12 cellular contexts compared by ENCODE assay signal in the genomic region with DNA sequence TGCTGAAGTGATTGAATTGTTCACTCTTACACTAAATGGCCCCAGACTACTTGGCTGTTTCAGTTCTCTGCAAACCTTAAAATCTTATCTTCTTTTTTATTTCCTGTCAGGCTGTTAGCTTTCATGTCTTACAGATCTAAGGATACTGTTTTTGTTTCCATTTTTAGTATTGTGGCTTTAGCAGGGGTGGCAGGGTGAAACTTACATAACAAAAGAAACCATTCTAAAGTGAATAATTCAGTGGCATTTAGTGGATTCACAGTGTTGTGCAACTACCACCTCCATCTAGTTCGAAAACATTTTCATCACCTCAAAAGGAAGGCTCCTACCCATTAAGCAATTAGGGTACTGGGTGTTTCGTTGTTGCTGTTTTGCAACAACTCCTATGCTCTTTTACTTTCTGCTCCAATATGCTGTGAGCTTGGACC. TPM values are rescaled to one million over a fixed set of nuclear protein-coding genes. Genes with fewer than 3 reads are reported as not detected.
DNase-seq lines count a peak whose midpoint lies in the region; ATAC-seq and TF ChIP-seq lines count a peak whose summit lies in the region.
"Had no signal": no experiment of that assay in that cellular context is flagged by ENCODE, and none has a peak within 500 bp of the region (broad histone marks: within the 10 kb centered on the region; RNA-seq: fewer than 3 reads in every experiment).

No MANE protein-coding gene starts in this region.

- DNase-seq in AG09309 (ENCODE audit: low read depth): peak; percentile 46
- peak; percentile 57 for DNase-seq in T-helper 2 cell treated with Interferon-gamma antibody and Interleukin-4, amounts not matched to agents 5 μg/mL and 100 μg/mL, for 36 hours (ENCODE audit: low spot score)
- DNase-seq in cardiac muscle cell (ENCODE audit: low read depth in 1 of 2, low spot score in 1 of 2): peak in 1 of 2 donors; percentile 92
- no peak for DNase-seq in effector CD8-positive, alpha-beta T cell (lab: John Stamatoyannopoulos, UW)
- no peak for DNase-seq in NCI-H2227 (lab: John Stamatoyannopoulos, UW; ENCODE audit: unreplicated experiment)

- H3K4me3 Mint-ChIP-seq in T-helper 2 cell treated with Interferon-gamma antibody and Interleukin-4, amounts not matched to agents 5 μg/mL and 100 μg/mL, for 36 hours: peak overlapping the region; percentile 66
- H3K4me3 Mint-ChIP-seq: WTC11 had no signal

- H3K9me3 ChIP-seq in cardiac muscle cell (ENCODE audit: low read depth): no peaks in the 10 kb centered on the region
- H3K9me3 ChIP-seq: thoracic aorta had no signal

- no peaks in the 10 kb centered on the region for H3K36me3 ChIP-seq in cardiac muscle cell
- H3K36me3 ChIP-seq: thoracic aorta had no signal

- peaks cover 1% of the 10 kb centered on the region for H3K36me3 Mint-ChIP-seq in T-helper 2 cell treated with Interferon-gamma antibody and Interleukin-4, amounts not matched to agents 5 μg/mL and 100 μg/mL, for 36 hours (ENCODE audit: low read depth)
- H3K36me3 Mint-ChIP-seq: WTC11 had no signal

- peaks cover 55% of the 10 kb centered on the region for H3K27me3 Mint-ChIP-seq in T-helper 2 cell treated with Interferon-gamma antibody and Interleukin-4, amounts not matched to agents 5 μg/mL and 100 μg/mL, for 36 hours (ENCODE audit: low read depth)

- H3K27me3 ChIP-seq in cardiac muscle cell: no peaks in the 10 kb centered on the region

- peaks cover 58% of the 10 kb centered on the region for H3K4me1 Mint-ChIP-seq in T-helper 2 cell treated with Interferon-gamma antibody and Interleukin-4, amounts not matched to agents 5 μg/mL and 100 μg/mL, for 36 hours (ENCODE audit: low read depth)

- H3K27ac ChIP-seq in cardiac muscle cell: peak overlapping the region; percentile 9
- H3K27ac ChIP-seq: thoracic aorta had no signal

- TF ChIP-seq CTCF in AG09309 (IDR thresholded peaks at IDR 0.05; ENCODE audit: control insufficient read depth, insufficient read depth, low read depth, low read length, missing control alignments) (no peak), cardiac muscle cell (IDR thresholded peaks at IDR 0.05; ENCODE audit: low read depth, low read length) (no peak)

- H3K4me1 ChIP-seq in cardiac muscle cell (ENCODE audit: low read depth): peaks cover 6% of the 10 kb centered on the region

- ATAC-seq in GM21723 (IDR thresholded peaks at IDR 0.05; ENCODE audit: unreplicated experiment) (peak; percentile 54), GM18519 (IDR thresholded peaks at IDR 0.05; ENCODE audit: low FRiP score, unreplicated experiment) (no peak), GM21717 (IDR thresholded peaks at IDR 0.05; ENCODE audit: unreplicated experiment) (no peak)
- ATAC-seq: left lobe of liver, WTC11 had no signal

- H3K9me3 Mint-ChIP-seq in T-helper 2 cell treated with Interferon-gamma antibody and Interleukin-4, amounts not matched to agents 5 μg/mL and 100 μg/mL, for 36 hours: no peaks in the 10 kb centered on the region
- H3K9me3 Mint-ChIP-seq: WTC11 had no signal

- H3K4me3 ChIP-seq in AG09309 (ENCODE audit: control insufficient read depth, low read depth, low read length) (no peak overlapping the region), cardiac muscle cell (no peak overlapping the region)
- H3K4me3 ChIP-seq: thoracic aorta had no signal

- H3K27ac Mint-ChIP-seq in T-helper 2 cell treated with Interferon-gamma antibody and Interleukin-4, amounts not matched to agents 5 μg/mL and 100 μg/mL, for 36 hours: peak overlapping the region; percentile 65
- H3K27ac Mint-ChIP-seq: WTC11 had no signal

RNA-seq across cellular contexts. Expression of a gene that starts 19.8 kb away (rescaled TPM):
- total RNA-seq in cardiac muscle cell: 0.11 and 0.12 TPM in 2 replicates
- not detected in 2 replicates for polyA plus RNA-seq in cardiac muscle cell
- total RNA-seq: thoracic aorta, WTC11 had no signal
- polyA plus RNA-seq: BJ had no signal

RNA-seq across cellular contexts. Expression of a gene that starts 21.2 kb away (rescaled TPM):
- total RNA-seq in cardiac muscle cell: 2.9 and 5.5 TPM in 2 replicates
- polyA plus RNA-seq in cardiac muscle cell: 11.6 and 15.7 TPM in 2 replicates

RNA-seq across cellular contexts. Expression of a gene that starts 36.6 kb away (rescaled TPM):
- total RNA-seq in cardiac muscle cell: not detected in 2 replicates
- 0.15 TPM in 1 of 2 replicates, not detected in the other for polyA plus RNA-seq in cardiac muscle cell
- total RNA-seq: left lobe of liver, thoracic aorta, WTC11 had no signal
- polyA plus RNA-seq: BJ had no signal

Comparison
In these comparisons a context has a peak if more than half of its experiments do, and no peak if none do; other contexts are left out.
1. DNase-seq: peak in AG09309 (single experiment) and T-helper 2 cell treated with Interferon-gamma antibody and Interleukin-4, amounts not matched to agents 5 μg/mL and 100 μg/mL, for 36 hours (single experiment); none in effector CD8-positive, alpha-beta T cell (single experiment) and NCI-H2227 (single experiment).